Comparison of ENCODE assay signal across 1 cellular context in genomic region chr1:58898739-58899580, GRCh38.
TF ChIP-seq lines count a peak whose summit lies in the region.

No MANE protein-coding gene starts in this region.

TF ChIP-seq in HepG2, 621 proteins besides CTCF, POLR2A, EP300 and RAD21 (continued from another document and continues in another):
- 0 out of 2 replicates have a peak, but pooled peaks have one; percentile 22 for TF ChIP-seq HMGXB3 (CRISPR knock-in tag; IDR thresholded peaks at IDR 0.05; ENCODE audit: borderline replicate concordance)
- TF ChIP-seq, protein P1, sequence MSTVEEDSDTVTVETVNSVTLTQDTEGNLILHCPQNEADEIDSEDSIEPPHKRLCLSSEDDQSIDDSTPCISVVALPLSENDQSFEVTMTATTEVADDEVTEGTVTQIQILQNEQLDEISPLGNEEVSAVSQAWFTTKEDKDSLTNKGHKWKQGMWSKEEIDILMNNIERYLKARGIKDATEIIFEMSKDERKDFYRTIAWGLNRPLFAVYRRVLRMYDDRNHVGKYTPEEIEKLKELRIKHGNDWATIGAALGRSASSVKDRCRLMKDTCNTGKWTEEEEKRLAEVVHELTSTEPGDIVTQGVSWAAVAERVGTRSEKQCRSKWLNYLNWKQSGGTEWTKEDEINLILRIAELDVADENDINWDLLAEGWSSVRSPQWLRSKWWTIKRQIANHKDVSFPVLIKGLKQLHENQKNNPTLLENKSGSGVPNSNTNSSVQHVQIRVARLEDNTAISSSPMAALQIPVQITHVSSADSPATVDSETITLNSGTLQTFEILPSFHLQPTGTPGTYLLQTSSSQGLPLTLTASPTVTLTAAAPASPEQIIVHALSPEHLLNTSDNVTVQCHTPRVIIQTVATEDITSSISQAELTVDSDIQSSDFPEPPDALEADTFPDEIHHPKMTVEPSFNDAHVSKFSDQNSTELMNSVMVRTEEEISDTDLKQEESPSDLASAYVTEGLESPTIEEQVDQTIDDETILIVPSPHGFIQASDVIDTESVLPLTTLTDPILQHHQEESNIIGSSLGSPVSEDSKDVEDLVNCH (CRISPR knock-in tag; IDR thresholded peaks at IDR 0.05), result no peak
- TF ChIP-seq ZNF562 (CRISPR knock-in tag; IDR thresholded peaks at IDR 0.05; ENCODE audit: borderline replicate concordance), result no peak
- TF ChIP-seq, protein P2, sequence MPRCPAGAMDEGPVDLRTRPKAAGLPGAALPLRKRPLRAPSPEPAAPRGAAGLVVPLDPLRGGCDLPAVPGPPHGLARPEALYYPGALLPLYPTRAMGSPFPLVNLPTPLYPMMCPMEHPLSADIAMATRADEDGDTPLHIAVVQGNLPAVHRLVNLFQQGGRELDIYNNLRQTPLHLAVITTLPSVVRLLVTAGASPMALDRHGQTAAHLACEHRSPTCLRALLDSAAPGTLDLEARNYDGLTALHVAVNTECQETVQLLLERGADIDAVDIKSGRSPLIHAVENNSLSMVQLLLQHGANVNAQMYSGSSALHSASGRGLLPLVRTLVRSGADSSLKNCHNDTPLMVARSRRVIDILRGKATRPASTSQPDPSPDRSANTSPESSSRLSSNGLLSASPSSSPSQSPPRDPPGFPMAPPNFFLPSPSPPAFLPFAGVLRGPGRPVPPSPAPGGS (CRISPR knock-in tag; IDR thresholded peaks at IDR 0.05), result peak; percentile 23; the same call in 1 of the 2 replicates
- TF ChIP-seq BRCA1 (CRISPR knock-in tag; IDR thresholded peaks at IDR 0.05), result no peak
- peak; percentile 69 for TF ChIP-seq ZKSCAN8 (CRISPR knock-in tag; IDR thresholded peaks at IDR 0.05; ENCODE audit: borderline replicate concordance)
- no peak for TF ChIP-seq ZNF20 (CRISPR knock-in tag; IDR thresholded peaks at IDR 0.05)
- no peak; the same call in 1 of the 2 replicates for TF ChIP-seq ZNF7 (CRISPR knock-in tag; IDR thresholded peaks at IDR 0.05)
- no peak for TF ChIP-seq ZNF44 (CRISPR knock-in tag; IDR thresholded peaks at IDR 0.05)
- TF ChIP-seq, protein P3, sequence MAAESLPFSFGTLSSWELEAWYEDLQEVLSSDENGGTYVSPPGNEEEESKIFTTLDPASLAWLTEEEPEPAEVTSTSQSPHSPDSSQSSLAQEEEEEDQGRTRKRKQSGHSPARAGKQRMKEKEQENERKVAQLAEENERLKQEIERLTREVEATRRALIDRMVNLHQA (CRISPR knock-in tag; IDR thresholded peaks at IDR 0.05), result no peak
- TF ChIP-seq, protein P4, sequence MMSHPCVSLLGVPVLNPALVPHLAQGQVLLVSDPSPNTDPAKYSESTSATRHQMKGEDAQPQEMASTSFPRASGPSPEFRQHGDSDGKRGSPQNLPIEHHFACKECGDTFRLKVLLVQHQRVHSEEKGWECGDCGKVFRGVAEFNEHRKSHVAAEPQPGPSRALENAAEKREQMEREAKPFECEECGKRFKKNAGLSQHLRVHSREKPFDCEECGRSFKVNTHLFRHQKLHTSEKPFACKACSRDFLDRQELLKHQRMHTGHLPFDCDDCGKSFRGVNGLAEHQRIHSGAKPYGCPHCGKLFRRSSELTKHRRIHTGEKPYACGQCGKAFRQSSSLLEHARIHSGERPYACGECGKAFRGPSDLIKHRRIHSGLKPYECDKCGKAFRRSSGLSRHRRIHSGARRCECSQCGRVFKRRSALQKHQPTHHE (CRISPR knock-in tag; IDR thresholded peaks at IDR 0.05; ENCODE audit: borderline replicate concordance), result peak; percentile 72; the same call in 1 of the 2 replicates
- peak; percentile 24; the same call in 1 of the 2 replicates for TF ChIP-seq SMC3 (IDR thresholded peaks at IDR 0.05; ENCODE audit: low read length)
- peak; percentile 83; the same call in 1 of the 2 replicates for TF ChIP-seq FOXC1 (CRISPR knock-in tag; IDR thresholded peaks at IDR 0.05; ENCODE audit: borderline replicate concordance)
- no peak for TF ChIP-seq PAWR (CRISPR knock-in tag; IDR thresholded peaks at IDR 0.05; ENCODE audit: borderline replicate concordance)
- 0 out of 2 replicates have a peak, but pooled peaks have one; percentile 50 for TF ChIP-seq ZFP90 (CRISPR knock-in tag; IDR thresholded peaks at IDR 0.05; ENCODE audit: borderline replicate concordance)
- TF ChIP-seq, protein P5, sequence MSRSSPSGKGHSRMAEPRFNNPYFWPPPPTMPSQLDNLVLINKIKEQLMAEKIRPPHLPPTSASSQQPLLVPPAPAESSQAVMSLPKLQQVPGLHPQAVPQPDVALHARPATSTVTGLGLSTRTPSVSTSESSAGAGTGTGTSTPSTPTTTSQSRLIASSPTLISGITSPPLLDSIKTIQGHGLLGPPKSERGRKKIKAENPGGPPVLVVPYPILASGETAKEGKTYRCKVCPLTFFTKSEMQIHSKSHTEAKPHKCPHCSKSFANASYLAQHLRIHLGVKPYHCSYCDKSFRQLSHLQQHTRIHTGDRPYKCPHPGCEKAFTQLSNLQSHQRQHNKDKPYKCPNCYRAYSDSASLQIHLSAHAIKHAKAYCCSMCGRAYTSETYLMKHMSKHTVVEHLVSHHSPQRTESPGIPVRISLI (CRISPR knock-in tag; IDR thresholded peaks at IDR 0.05; ENCODE audit: borderline replicate concordance), result no peak
- TF ChIP-seq DNMT3B (CRISPR knock-in tag; conservative IDR thresholded peaks at IDR 0.05), result no peak
- TF ChIP-seq THYN1 (CRISPR knock-in tag; IDR thresholded peaks at IDR 0.05; ENCODE audit: borderline replicate concordance, low read depth), result no peak
- TF ChIP-seq, protein P6, sequence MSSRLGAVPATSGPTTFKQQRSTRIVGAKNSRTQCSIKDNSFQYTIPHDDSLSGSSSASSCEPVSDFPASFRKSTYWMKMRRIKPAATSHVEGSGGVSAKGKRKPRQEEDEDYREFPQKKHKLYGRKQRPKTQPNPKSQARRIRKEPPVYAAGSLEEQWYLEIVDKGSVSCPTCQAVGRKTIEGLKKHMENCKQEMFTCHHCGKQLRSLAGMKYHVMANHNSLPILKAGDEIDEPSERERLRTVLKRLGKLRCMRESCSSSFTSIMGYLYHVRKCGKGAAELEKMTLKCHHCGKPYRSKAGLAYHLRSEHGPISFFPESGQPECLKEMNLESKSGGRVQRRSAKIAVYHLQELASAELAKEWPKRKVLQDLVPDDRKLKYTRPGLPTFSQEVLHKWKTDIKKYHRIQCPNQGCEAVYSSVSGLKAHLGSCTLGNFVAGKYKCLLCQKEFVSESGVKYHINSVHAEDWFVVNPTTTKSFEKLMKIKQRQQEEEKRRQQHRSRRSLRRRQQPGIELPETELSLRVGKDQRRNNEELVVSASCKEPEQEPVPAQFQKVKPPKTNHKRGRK (CRISPR knock-in tag; IDR thresholded peaks at IDR 0.05), result no peak
- peak; percentile 91 for TF ChIP-seq ZNF607 (CRISPR knock-in tag; IDR thresholded peaks at IDR 0.05; ENCODE audit: borderline replicate concordance)
- TF ChIP-seq ATF7-NPFF (CRISPR knock-in tag; IDR thresholded peaks at IDR 0.05; ENCODE audit: low read depth), result no peak
- peak; percentile 53; the same call in 1 of the 2 replicates for TF ChIP-seq HOMEZ (CRISPR knock-in tag; IDR thresholded peaks at IDR 0.05; ENCODE audit: low read depth)
- TF ChIP-seq, protein P7, sequence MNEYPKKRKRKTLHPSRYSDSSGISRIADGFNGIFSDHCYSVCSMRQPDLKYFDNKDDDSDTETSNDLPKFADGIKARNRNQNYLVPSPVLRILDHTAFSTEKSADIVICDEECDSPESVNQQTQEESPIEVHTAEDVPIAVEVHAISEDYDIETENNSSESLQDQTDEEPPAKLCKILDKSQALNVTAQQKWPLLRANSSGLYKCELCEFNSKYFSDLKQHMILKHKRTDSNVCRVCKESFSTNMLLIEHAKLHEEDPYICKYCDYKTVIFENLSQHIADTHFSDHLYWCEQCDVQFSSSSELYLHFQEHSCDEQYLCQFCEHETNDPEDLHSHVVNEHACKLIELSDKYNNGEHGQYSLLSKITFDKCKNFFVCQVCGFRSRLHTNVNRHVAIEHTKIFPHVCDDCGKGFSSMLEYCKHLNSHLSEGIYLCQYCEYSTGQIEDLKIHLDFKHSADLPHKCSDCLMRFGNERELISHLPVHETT (CRISPR knock-in tag; conservative IDR thresholded peaks at IDR 0.05), result no peak
- TF ChIP-seq ZSCAN22 (CRISPR knock-in tag; IDR thresholded peaks at IDR 0.05), result no peak
- TF ChIP-seq ZNF703 (CRISPR knock-in tag; IDR thresholded peaks at IDR 0.05; ENCODE audit: borderline replicate concordance), result 0 out of 2 replicates have a peak, but pooled peaks have one; percentile 62
- TF ChIP-seq, protein P8, sequence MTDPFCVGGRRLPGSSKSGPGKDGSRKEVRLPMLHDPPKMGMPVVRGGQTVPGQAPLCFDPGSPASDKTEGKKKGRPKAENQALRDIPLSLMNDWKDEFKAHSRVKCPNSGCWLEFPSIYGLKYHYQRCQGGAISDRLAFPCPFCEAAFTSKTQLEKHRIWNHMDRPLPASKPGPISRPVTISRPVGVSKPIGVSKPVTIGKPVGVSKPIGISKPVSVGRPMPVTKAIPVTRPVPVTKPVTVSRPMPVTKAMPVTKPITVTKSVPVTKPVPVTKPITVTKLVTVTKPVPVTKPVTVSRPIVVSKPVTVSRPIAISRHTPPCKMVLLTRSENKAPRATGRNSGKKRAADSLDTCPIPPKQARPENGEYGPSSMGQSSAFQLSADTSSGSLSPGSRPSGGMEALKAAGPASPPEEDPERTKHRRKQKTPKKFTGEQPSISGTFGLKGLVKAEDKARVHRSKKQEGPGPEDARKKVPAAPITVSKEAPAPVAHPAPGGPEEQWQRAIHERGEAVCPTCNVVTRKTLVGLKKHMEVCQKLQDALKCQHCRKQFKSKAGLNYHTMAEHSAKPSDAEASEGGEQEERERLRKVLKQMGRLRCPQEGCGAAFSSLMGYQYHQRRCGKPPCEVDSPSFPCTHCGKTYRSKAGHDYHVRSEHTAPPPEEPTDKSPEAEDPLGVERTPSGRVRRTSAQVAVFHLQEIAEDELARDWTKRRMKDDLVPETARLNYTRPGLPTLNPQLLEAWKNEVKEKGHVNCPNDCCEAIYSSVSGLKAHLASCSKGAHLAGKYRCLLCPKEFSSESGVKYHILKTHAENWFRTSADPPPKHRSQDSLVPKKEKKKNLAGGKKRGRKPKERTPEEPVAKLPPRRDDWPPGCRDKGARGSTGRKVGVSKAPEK (CRISPR knock-in tag; IDR thresholded peaks at IDR 0.05; ENCODE audit: borderline replicate concordance), result no peak
- TF ChIP-seq ZNF251 (CRISPR knock-in tag; IDR thresholded peaks at IDR 0.05), result no peak
- no peak for TF ChIP-seq NFATC3 (CRISPR knock-in tag; IDR thresholded peaks at IDR 0.05)
- TF ChIP-seq ZGPAT (CRISPR knock-in tag; IDR thresholded peaks at IDR 0.05), result peak; percentile 90
- TF ChIP-seq KLF16 (CRISPR knock-in tag; IDR thresholded peaks at IDR 0.05), result no peak
- TF ChIP-seq ZNF343 (CRISPR knock-in tag; IDR thresholded peaks at IDR 0.05), result no peak
- peak; percentile 82; the same call in 1 of the 2 replicates for TF ChIP-seq ZFP36L1 (CRISPR knock-in tag; IDR thresholded peaks at IDR 0.05)
- peak; percentile 95 for TF ChIP-seq TBL1XR1 (IDR thresholded peaks at IDR 0.05; ENCODE audit: borderline replicate concordance, low read length, partially characterized antibody)
